27 cellular contexts compared by ENCODE assay signal in the genomic region with DNA sequence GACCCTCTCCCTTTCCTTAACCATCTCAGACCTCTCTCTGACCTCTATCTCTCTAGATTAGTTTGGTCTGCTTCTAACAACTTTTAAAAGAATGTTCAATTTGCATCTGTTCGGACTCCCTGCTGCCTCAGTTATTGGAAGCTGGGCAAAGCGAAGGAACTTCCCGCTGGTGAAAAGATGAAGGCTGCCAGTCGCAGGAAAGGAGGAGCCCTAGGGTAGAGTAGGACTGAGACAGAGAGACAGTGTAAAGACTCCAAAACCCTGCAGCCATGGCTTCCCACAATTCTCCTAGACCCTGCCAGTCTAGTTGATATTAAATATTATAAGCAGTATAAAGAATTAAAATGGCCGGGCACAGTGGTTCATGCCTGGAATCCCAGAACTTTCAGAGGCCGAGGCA.
"Had no signal": no experiment of that assay in that cellular context is flagged by ENCODE, and none has a peak within 500 bp of the region (broad histone marks: within the 10 kb centered on the region; RNA-seq: fewer than 3 reads in every experiment).

No MANE protein-coding gene starts in this region.

- H3K36me3 Mint-ChIP-seq: activated naive CD8-positive, alpha-beta T cell had no signal

- H3K4me3 ChIP-seq: adrenal gland, body of pancreas, esophagus squamous epithelium, gastroesophageal sphincter had no signal

- H3K36me3 ChIP-seq: adrenal gland, esophagus squamous epithelium, gastroesophageal sphincter had no signal

- H3K27me3 ChIP-seq: adrenal gland, body of pancreas, esophagus squamous epithelium, gastroesophageal sphincter had no signal

- H3K4me3 Mint-ChIP-seq: activated CD4-positive, alpha-beta memory T cell treated with anti-CD3 and anti-CD28 coated beads, Interleukin-2, amount 10 ng/mL, durations not matched to agents 7 days and 5 days; activated CD4-positive, alpha-beta T cell treated with anti-CD3 and anti-CD28 coated beads, Interleukin-2, amount 10 ng/mL, durations not matched to agents 7 days and 5 days; activated naive CD8-positive, alpha-beta T cell; activated naive CD8-positive, alpha-beta T cell treated with anti-CD3 and anti-CD28 coated beads, Interleukin-2, amount 50 U/mL, for 24 hours; activated T-cell treated with anti-CD3 and anti-CD28 coated beads, Interleukin-2, amount 50 U/mL, for 4 hours; activated T-helper 17 cell treated with anti-CD3 and anti-CD28 coated beads, Interleukin-2, amount 50 U/mL, for 72 hours had no signal

- H3K9me3 ChIP-seq: adrenal gland, body of pancreas had no signal

- H3K27ac Mint-ChIP-seq: activated CD4-positive, alpha-beta memory T cell treated with anti-CD3 and anti-CD28 coated beads, Interleukin-2, amount 10 ng/mL, durations not matched to agents 7 days and 5 days; activated CD4-positive, alpha-beta T cell treated with anti-CD3 and anti-CD28 coated beads, Interleukin-2, amount 10 ng/mL, durations not matched to agents 7 days and 5 days; activated naive CD8-positive, alpha-beta T cell; activated naive CD8-positive, alpha-beta T cell treated with anti-CD3 and anti-CD28 coated beads, Interleukin-2, amount 50 U/mL, for 24 hours; activated T-helper 17 cell treated with anti-CD3 and anti-CD28 coated beads, Interleukin-2, amount 50 U/mL, for 72 hours had no signal

- H3K4me1 Mint-ChIP-seq: activated CD4-positive, alpha-beta memory T cell treated with anti-CD3 and anti-CD28 coated beads, Interleukin-2, amount 10 ng/mL, durations not matched to agents 7 days and 5 days; activated CD4-positive, alpha-beta T cell treated with anti-CD3 and anti-CD28 coated beads, Interleukin-2, amount 10 ng/mL, durations not matched to agents 7 days and 5 days; activated T-helper 17 cell treated with anti-CD3 and anti-CD28 coated beads, Interleukin-2, amount 50 U/mL, for 72 hours had no signal

- H3K4me1 ChIP-seq: esophagus squamous epithelium had no signal

- ATAC-seq: activated naive CD8-positive, alpha-beta T cell treated with anti-CD3 and anti-CD28 coated beads, Interleukin-2, amount 50 U/mL, for 24 hours; activated T-cell treated with anti-CD3 and anti-CD28 coated beads, Interleukin-2, amount 50 U/mL, for 4 hours; activated T-helper 17 cell treated with anti-CD3 and anti-CD28 coated beads, Interleukin-2, amount 50 U/mL, for 72 hours; body of pancreas; gastroesophageal sphincter had no signal

- DNase-seq: activated CD4-positive, alpha-beta memory T cell treated with anti-CD3 and anti-CD28 coated beads, Interleukin-2, amount 10 ng/mL, durations not matched to agents 7 days and 5 days; activated CD4-positive, alpha-beta T cell treated with anti-CD3 and anti-CD28 coated beads for 1 hour; activated CD4-positive, alpha-beta T cell treated with anti-CD3 and anti-CD28 coated beads for 4 hours; activated CD4-positive, alpha-beta T cell treated with anti-CD3 and anti-CD28 coated beads, Interleukin-2, amount 10 ng/mL, durations not matched to agents 7 days and 5 days; activated CD4-positive, alpha-beta T cell treated with anti-CD3 and anti-CD28 coated beads, Interleukin-2, amount 50 U/mL, for 4 hours; activated CD8-positive, alpha-beta memory T cell treated with anti-CD3 and anti-CD28 coated beads for 24 hours; activated effector memory CD4-positive, alpha-beta T cell treated with Interleukin-2 at 50 U/mL for 16 hours; activated gamma-delta T cell treated with Interleukin-2 at 50 U/mL for 16 hours; activated naive CD4-positive, alpha-beta T cell treated with anti-CD3 and anti-CD28 coated beads, Interleukin-2, amount 50 U/mL, for 16 hours; activated naive CD4-positive, alpha-beta T cell treated with Interleukin-2 at 50 U/mL for 16 hours; activated naive CD8-positive, alpha-beta T cell treated with anti-CD3 and anti-CD28 coated beads, Interleukin-2, amount 50 U/mL, for 24 hours; activated T-cell treated with anti-CD3 and anti-CD28 coated beads, Interleukin-2, amount 50 U/mL, for 4 hours; adrenal gland; amygdala; aorta; body of pancreas; caudate nucleus; cortex of kidney; dermis blood vessel endothelial cell; effector CD4-positive, alpha-beta T cell; esophagus squamous epithelium; foreskin melanocyte; T-helper 2 cell had no signal

- H3K27ac ChIP-seq: adrenal gland, body of pancreas, epithelial cell of prostate, esophagus squamous epithelium, gastroesophageal sphincter had no signal
